12 cellular contexts compared by ENCODE assay signal in the genomic region with DNA sequence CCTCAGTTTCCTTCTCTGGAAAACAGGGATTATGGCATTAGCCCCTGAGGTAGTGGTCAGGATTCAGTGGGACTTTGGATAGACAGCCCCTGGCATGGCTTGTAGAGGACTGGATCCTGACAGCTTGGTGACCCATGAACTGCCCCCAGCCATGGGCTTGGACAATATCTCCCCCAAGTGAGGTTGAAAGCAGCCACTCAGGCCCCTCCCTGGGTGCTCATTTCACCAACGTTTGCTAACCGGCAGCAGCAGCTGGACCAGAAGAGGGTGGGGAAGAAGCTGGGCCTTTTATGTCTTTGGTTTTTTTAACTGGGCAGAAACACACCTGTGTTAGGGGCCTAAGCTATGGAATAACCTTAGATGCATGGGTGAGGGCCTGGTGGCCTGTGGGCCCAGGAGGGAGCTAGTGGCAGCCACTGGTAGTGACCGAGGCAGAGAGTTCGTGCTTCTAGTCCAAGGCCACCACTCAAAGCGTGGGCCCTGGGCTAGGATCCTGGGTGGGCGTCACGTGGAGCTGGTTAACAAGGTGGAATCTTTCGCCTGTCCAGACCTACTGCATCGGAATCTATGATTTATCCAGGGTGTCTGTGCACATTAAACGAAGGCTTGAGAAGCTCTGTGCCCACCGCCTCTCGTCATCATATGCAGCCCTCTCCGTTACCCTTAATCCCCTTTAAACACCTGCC. TPM values are rescaled to one million over a fixed set of nuclear protein-coding genes. Genes with fewer than 3 reads are reported as not detected.
DNase-seq lines count a peak whose midpoint lies in the region; ATAC-seq and TF ChIP-seq lines count a peak whose summit lies in the region.
"Had no signal": no experiment of that assay in that cellular context is flagged by ENCODE, and none has a peak within 500 bp of the region (broad histone marks: within the 10 kb centered on the region; RNA-seq: fewer than 3 reads in every experiment).

No MANE protein-coding gene starts in this region.

- no peak for TF ChIP-seq POLR2A in ovary (IDR thresholded peaks at IDR 0.05)

- H3K4me3 ChIP-seq in PC-9 (peak overlapping the region; percentile 68; the same call in 1 of the 2 replicates), endodermal cell (ENCODE audit: low read length) (peak overlapping the region; percentile 81), ovary (peak overlapping the region; percentile 8)

- no peak overlapping the region for H3K27ac Mint-ChIP-seq in endodermal cell

- H3K9me3 Mint-ChIP-seq in endodermal cell, result no peaks in the 10 kb centered on the region

- CTCF ChIA-PET in PC-9 (lab: Charles Lee), result no interaction called here

- 0 out of 2 replicates have a peak, but pooled peaks cover 6% of the 10 kb centered on the region for H3K79me2 ChIP-seq in PC-9 (ENCODE audit: low read depth)

- no TSS peak for BruUV-seq in PC-9 (replicated peaks; lab: Mats Ljungman, UMichigan)

- H3K9me3 ChIP-seq in ES-I3 (ENCODE audit: control insufficient read depth, insufficient read depth, low read length) (no peaks in the 10 kb centered on the region), PC-9 (ENCODE audit: insufficient read depth, low read depth) (no peaks in the 10 kb centered on the region), endodermal cell (ENCODE audit: control insufficient read depth, low read length) (no peaks in the 10 kb centered on the region), ovary (no peaks in the 10 kb centered on the region)
- H3K9me3 ChIP-seq: SJCRH30 had no signal

- peaks cover 5% of the 10 kb centered on the region for H3K27me3 Mint-ChIP-seq in endodermal cell (ENCODE audit: insufficient read depth)

- 0 out of 2 replicates have a peak, but pooled peaks cover 4% of the 10 kb centered on the region for H4K20me1 ChIP-seq in PC-9 (ENCODE audit: insufficient read depth)

- no peak for TF ChIP-seq EP300 in ovary (IDR thresholded peaks at IDR 0.05)

- peaks cover 21% of the 10 kb centered on the region for H3K4me1 Mint-ChIP-seq in endodermal cell

- DNase-seq in PC-9 (no peak), endodermal cell (no peak), ovary (no peak), NCI-H2171 (lab: John Stamatoyannopoulos, UW) (no peak), NCI-H146 treated with DMSO at 0.1 percent for 48 hours (lab: John Stamatoyannopoulos, UW; ENCODE audit: unreplicated experiment) (no peak)
- DNase-seq: foreskin melanocyte; stimulated activated naive CD4-positive, alpha-beta T cell treated with Interleukin-2 at 50 U/mL for 16 hours had no signal

- intact Hi-C loops in PC-9 (cut with micrococcal nuclease; ENCODE audit: unreplicated experiment) (loop anchor here (2.0 to 10.0 kb wide), 2 partner anchors 176 to 458 kb away; no protein-coding TSS in a partner anchor), ovary (cut with DNase I) (loop anchor here in 1 of 4 donors (10.0 kb wide), 1 partner anchor 46 kb away; no protein-coding TSS in a partner anchor)

- 96 to 97% methylated on average over 12 to 13 of the region's 13 CpGs for WGBS in endodermal cell (ENCODE audit: insufficient coverage in 1 of 2, insufficient read length in 1 of 2), 2 experiments
- 85 to 93% (median 89%) methylated on average over 13 of the region's 13 CpGs for WGBS in ovary, 3 donors

- H3K9me2 ChIP-seq in PC-9 (ENCODE audit: insufficient read depth), result no peaks in the 10 kb centered on the region

- no peak overlapping the region for H3K27ac ChIP-seq in PC-9
- H3K27ac ChIP-seq in endodermal cell (ENCODE audit: low read depth, low read length), result no peak overlapping the region
- H3K27ac ChIP-seq in ovary, result no peak overlapping the region
- H3K27ac ChIP-seq: cardiac muscle cell, SJCRH30 had no signal

- H3K36me3 ChIP-seq in ES-I3 (ENCODE audit: insufficient read depth, low read length) (peaks cover 4% of the 10 kb centered on the region), PC-9 (ENCODE audit: low read depth) (no peaks in the 10 kb centered on the region), endodermal cell (ENCODE audit: control insufficient read depth, insufficient read depth, low read length) (peaks cover 22% of the 10 kb centered on the region), ovary (no peaks in the 10 kb centered on the region)
- H3K36me3 ChIP-seq: SJCRH30 had no signal

- POLR2A ChIA-PET in PC-9 (lab: Charles Lee; ENCODE audit: unreplicated experiment), result interaction anchor here (0.6 kb wide), 1 partner anchor 9 kb away, joined by 3 read pairs; no protein-coding TSS in a partner anchor

- no peak overlapping the region for H2AFZ ChIP-seq in PC-9

- H3F3A ChIP-seq in PC-9 (ENCODE audit: insufficient read depth, low read depth), result no peaks in the 10 kb centered on the region

- H3K9ac ChIP-seq in ES-I3 (ENCODE audit: low read depth, low read length) (0 out of 2 replicates have a peak overlapping the region, but pooled peaks have one; percentile 65), endodermal cell (ENCODE audit: extremely low read depth, low read length, poor library complexity, severe bottlenecking) (no peak overlapping the region)

- H3K4me2 ChIP-seq in PC-9, result peak overlapping the region; percentile 93

- peaks cover 6% of the 10 kb centered on the region for H3K36me3 Mint-ChIP-seq in endodermal cell (ENCODE audit: low read depth)

- H3K4me1 ChIP-seq in ES-I3 (ENCODE audit: insufficient read depth, low read length) (no peaks in the 10 kb centered on the region), PC-9 (replicated peaks; ENCODE audit: insufficient read depth) (no peaks in the 10 kb centered on the region; the same call in 1 of the 2 replicates), endodermal cell (ENCODE audit: control insufficient read depth, insufficient read depth, low read length) (peaks cover 9% of the 10 kb centered on the region), ovary (ENCODE audit: insufficient read depth) (peaks cover 5% of the 10 kb centered on the region)

- no peaks in the 10 kb centered on the region for H3K27me3 ChIP-seq in PC-9 (ENCODE audit: insufficient read depth, low read depth)
- H3K27me3 ChIP-seq in endodermal cell (ENCODE audit: control insufficient read depth, insufficient read depth, low read length, poor library complexity, severe bottlenecking), result no peaks in the 10 kb centered on the region
- H3K27me3 ChIP-seq in ovary, result no peaks in the 10 kb centered on the region
- H3K27me3 ChIP-seq: cardiac muscle cell, SJCRH30 had no signal

- ATAC-seq in GM19397 (IDR thresholded peaks at IDR 0.05; ENCODE audit: unreplicated experiment) (no peak), esophagus mucosa (no peak)

- H3K4me3 Mint-ChIP-seq in endodermal cell, result peak overlapping the region; percentile 70

- no peak for TF ChIP-seq CTCF in PC-9 (conservative IDR thresholded peaks at IDR 0.05)
- no peak for TF ChIP-seq CTCF in endodermal cell (conservative IDR thresholded peaks at IDR 0.05)
- TF ChIP-seq CTCF in ovary (IDR thresholded peaks at IDR 0.05), result no peak

RNA-seq across cellular contexts. Expression of a gene that starts 1.9 kb away (rescaled TPM):
- 19.1 and 24.6 TPM in 2 replicates for total RNA-seq in PC-9 (2021)
- total RNA-seq in endodermal cell, result 10 to 100 TPM; 33.6 to 40.3 TPM
- polyA plus RNA-seq in endodermal cell (2013, experiment 1 of 2), result 21.9 TPM
- polyA plus RNA-seq in endodermal cell (2013, experiment 2 of 2), result 22.1 TPM
- 10 to 100 TPM in 6 of 7 donors, 1 to 10 TPM in 1; 9.4 to 21.2 (median 17.9) TPM for total RNA-seq in ovary
- 10 to 100 TPM in 1 of 2 donors, 1 to 10 TPM in 1; 6.2 to 17.2 TPM for polyA plus RNA-seq in ovary
- total RNA-seq in esophagus mucosa, result 9.0 TPM

RNA-seq across cellular contexts. Expression of a gene that starts 25.3 kb away (rescaled TPM):
- total RNA-seq in PC-9 (2021) (5.5 and 5.8 TPM in 2 replicates), endodermal cell (1 to 10 TPM; 7.4 to 9.1 TPM), ovary (10 to 100 TPM in 5 of 7 donors, 1 to 10 TPM in 2; 6.8 to 12.3 (median 11.0) TPM), esophagus mucosa (3.7 TPM)
- 8.0 TPM for polyA plus RNA-seq in endodermal cell (2013, experiment 1 of 2)
- 7.7 TPM for polyA plus RNA-seq in endodermal cell (2013, experiment 2 of 2)
- 1 to 10 TPM; 3.9 to 8.1 TPM for polyA plus RNA-seq in ovary

RNA-seq across cellular contexts. Expression of a gene that starts 52.3 kb away (rescaled TPM):
- total RNA-seq in PC-9 (2021), result 1,648 and 1,717 TPM in 2 replicates
- total RNA-seq in endodermal cell, result 1,000 to 10,000 TPM; 1,241 to 1,436 TPM
- 1,289 TPM for polyA plus RNA-seq in endodermal cell (2013, experiment 1 of 2)
- polyA plus RNA-seq in endodermal cell (2013, experiment 2 of 2), result 1,216 TPM
- 1,000 to 10,000 TPM; 1,883 to 4,136 (median 2,145) TPM for total RNA-seq in ovary
- polyA plus RNA-seq in ovary, result 1,000 to 10,000 TPM; 3,825 to 5,812 TPM
- total RNA-seq in esophagus mucosa, result 1,546 TPM

RNA-seq across cellular contexts. Expression of a gene that starts 52.5 kb away (rescaled TPM):
- total RNA-seq in PC-9 (2021) (44.0 and 63.9 TPM in 2 replicates), endodermal cell (10 to 100 TPM; 18.4 to 19.8 TPM), ovary (10 to 100 TPM; 14.2 to 28.5 (median 20.9) TPM), esophagus mucosa (13.5 TPM)
- 18.1 TPM for polyA plus RNA-seq in endodermal cell (2013, experiment 1 of 2)
- 17.8 TPM for polyA plus RNA-seq in endodermal cell (2013, experiment 2 of 2)
- polyA plus RNA-seq in ovary, result 10 to 100 TPM in 1 of 2 donors, 1 to 10 TPM in 1; 9.0 to 11.9 TPM

Comparison
In these comparisons a context has a peak if more than half of its experiments do, and no peak if none do; other contexts are left out.
1. H3K4me3 ChIP-seq: peak in every context shown above with its lines; median percentile 81 in endodermal cell; 68 in PC-9; 8 in ovary.